In genomic region chrX:130098202-130098552, GRCh38 we compare ENCODE assay signal across 12 cellular contexts. TPM values are rescaled to one million over a fixed set of nuclear protein-coding genes. Genes with fewer than 3 reads are reported as not detected.
DNase-seq lines count a peak whose midpoint lies in the region; ATAC-seq, FAIRE-seq and TF ChIP-seq lines count a peak whose summit lies in the region.
"Had no signal": no experiment of that assay in that cellular context is flagged by ENCODE, and none has a peak within 500 bp of the region (broad histone marks: within the 10 kb centered on the region; RNA-seq: fewer than 3 reads in every experiment).

No MANE protein-coding gene starts in this region.

- TF ChIP-seq POLR2A in HepG2 (IDR thresholded peaks at IDR 0.05; ENCODE audit: insufficient read depth in 1 of 2, low read depth in 2 of 2, low read length in 2 of 2) (no peak), right lobe of liver (IDR thresholded peaks at IDR 0.05) (no peak), vagina (IDR thresholded peaks at IDR 0.05) (no peak)

- ATAC-seq in HepG2 (peak; percentile 39; the same call in 2 of the 3 replicates), right lobe of liver (no peak), GM19328 (IDR thresholded peaks at IDR 0.05; ENCODE audit: unreplicated experiment) (no peak), GM19452 (IDR thresholded peaks at IDR 0.05; ENCODE audit: unreplicated experiment) (no peak)

- no peaks in the 10 kb centered on the region for H3K27me3 Mint-ChIP-seq in activated naive CD8-positive, alpha-beta T cell
- H3K27me3 Mint-ChIP-seq in Caco-2 (ENCODE audit: insufficient read depth, unreplicated experiment): no peaks in the 10 kb centered on the region

- H3K27me3 ChIP-seq in HepG2 (ENCODE audit: control insufficient read depth in 1 of 2, insufficient read depth in 2 of 2, low read length in 2 of 2): no peaks in the 10 kb centered on the region
- H3K27me3 ChIP-seq in right lobe of liver: no peaks in the 10 kb centered on the region
- no peaks in the 10 kb centered on the region for H3K27me3 ChIP-seq in mucosa of rectum (ENCODE audit: control insufficient read depth in 2 of 2, insufficient read depth in 2 of 2, low read length in 2 of 2)
- no peaks in the 10 kb centered on the region for H3K27me3 ChIP-seq in vagina
- H3K27me3 ChIP-seq in Caco-2 (replicated peaks; ENCODE audit: control insufficient read depth, insufficient read depth, low read length): no peaks in the 10 kb centered on the region

- CTCF ChIA-PET in HepG2 (lab: Yijun Ruan, JAX; ENCODE audit: low intra/inter-chr PET ratio, low total read pairs) (no interaction called here), Caco-2 (lab: Charles Lee) (interaction anchor here (1.0 kb wide), 1 partner anchor 18 kb away, joined by 3 read pairs; no protein-coding TSS in a partner anchor)

- no peaks in the 10 kb centered on the region for H3K79me2 ChIP-seq in HepG2 (ENCODE audit: insufficient read depth, low read length)

- H3K4me1 Mint-ChIP-seq in activated naive CD8-positive, alpha-beta T cell (ENCODE audit: low read depth): peaks cover 59% of the 10 kb centered on the region
- peaks cover 12% of the 10 kb centered on the region for H3K4me1 Mint-ChIP-seq in Caco-2 (ENCODE audit: low read depth, unreplicated experiment)

- 0 out of 2 replicates have a peak overlapping the region, but pooled peaks have one; percentile 14 for H3K9ac ChIP-seq in HepG2 (ENCODE audit: insufficient read depth, low read depth, low read length)
- H3K9ac ChIP-seq in mucosa of rectum (ENCODE audit: low read depth in 1 of 2, low read length in 2 of 2): peak overlapping the region; percentile 24 to 48
- H3K9ac ChIP-seq: SK-N-SH had no signal

- no peak for TF ChIP-seq CTCF in HepG2 (CRISPR knock-in tag; IDR thresholded peaks at IDR 0.05)
- TF ChIP-seq CTCF in right lobe of liver (IDR thresholded peaks at IDR 0.05): no peak
- no peak for TF ChIP-seq CTCF in vagina (IDR thresholded peaks at IDR 0.05)
- no peak for TF ChIP-seq CTCF in Caco-2 (IDR thresholded peaks at IDR 0.05; ENCODE audit: insufficient read depth in 1 of 2, low read depth in 1 of 2, low read length in 1 of 2, severe bottlenecking in 1 of 2, unreplicated experiment in 1 of 2)

- peak overlapping the region; percentile 53 for H3K4me3 Mint-ChIP-seq in activated naive CD8-positive, alpha-beta T cell
- no peak overlapping the region for H3K4me3 Mint-ChIP-seq in Caco-2 (ENCODE audit: unreplicated experiment)

- POLR2A ChIA-PET in HepG2 (lab: Yijun Ruan, JAX) (interaction anchor here (0.9 to 1.1 kb wide), 2 partner anchors 11 to 21 kb away, joined by 3 to 6 read pairs; no protein-coding TSS in a partner anchor), Caco-2 (lab: Charles Lee) (no interaction called here)

- DNase-seq in HepG2 (ENCODE audit: low spot score) (no peak), right lobe of liver (no peak), vagina (ENCODE audit: extremely low spot score in 2 of 2) (no peak), Caco-2 (no peak)
- DNase-seq: C1 segment of cervical spinal cord, foreskin fibroblast, MM.1S had no signal

- no peaks in the 10 kb centered on the region for H3K9me3 Mint-ChIP-seq in activated naive CD8-positive, alpha-beta T cell (ENCODE audit: low read depth)
- no peaks in the 10 kb centered on the region for H3K9me3 Mint-ChIP-seq in Caco-2 (ENCODE audit: unreplicated experiment)

- H3K9me3 ChIP-seq in HepG2 (ENCODE audit: low read length): no peaks in the 10 kb centered on the region
- H3K9me3 ChIP-seq in right lobe of liver: no peaks in the 10 kb centered on the region
- H3K9me3 ChIP-seq in mucosa of rectum (ENCODE audit: control insufficient read depth in 2 of 2, low read length in 2 of 2): no peaks in the 10 kb centered on the region
- H3K9me3 ChIP-seq in vagina: no peaks in the 10 kb centered on the region
- H3K9me3 ChIP-seq in Caco-2: no peaks in the 10 kb centered on the region
- H3K9me3 ChIP-seq: SK-N-SH had no signal

- H3K36me3 ChIP-seq in HepG2 (replicated peaks in 1 of 2; ENCODE audit: control insufficient read depth in 1 of 2, insufficient read depth in 2 of 2, low read length in 2 of 2) (no peaks in the 10 kb centered on the region), right lobe of liver (no peaks in the 10 kb centered on the region), mucosa of rectum (ENCODE audit: control insufficient read depth in 2 of 2, insufficient read depth in 2 of 2, low read length in 2 of 2) (no peaks in the 10 kb centered on the region), vagina (no peaks in the 10 kb centered on the region), Caco-2 (ENCODE audit: control insufficient read depth, insufficient read depth, low read length) (no peaks in the 10 kb centered on the region)

- H3K4me1 ChIP-seq in HepG2 (ENCODE audit: insufficient read depth, low read length): peaks cover 39% of the 10 kb centered on the region
- no peaks in the 10 kb centered on the region for H3K4me1 ChIP-seq in right lobe of liver
- peaks cover 32 to 54% of the 10 kb centered on the region in 2 donors for H3K4me1 ChIP-seq in mucosa of rectum (ENCODE audit: control insufficient read depth in 2 of 2, insufficient read depth in 2 of 2, low read length in 2 of 2)
- H3K4me1 ChIP-seq in vagina: peaks cover 35% of the 10 kb centered on the region
- H3K4me1 ChIP-seq in Caco-2: peaks cover 13% of the 10 kb centered on the region

- H3K27ac ChIP-seq in HepG2 (ENCODE audit: extremely low read length, insufficient read depth, low read length) (no peak overlapping the region), right lobe of liver (no peak overlapping the region), mucosa of rectum (ENCODE audit: low read depth in 2 of 2, low read length in 2 of 2) (peak overlapping the region; percentile 76 to 80), vagina (peak overlapping the region; percentile 48)

- no peak for TF ChIP-seq EP300 in HepG2 (IDR thresholded peaks at IDR 0.05; ENCODE audit: low read depth in 2 of 2, low read length in 2 of 2)
- TF ChIP-seq EP300 in HepG2 (CRISPR knock-in tag; IDR thresholded peaks at IDR 0.05; ENCODE audit: borderline replicate concordance): no peak

- no peaks in the 10 kb centered on the region for H4K20me1 ChIP-seq in HepG2 (ENCODE audit: insufficient read depth, low read length)

- H3K27ac Mint-ChIP-seq in activated naive CD8-positive, alpha-beta T cell: peak overlapping the region; percentile 83
- H3K27ac Mint-ChIP-seq in Caco-2 (ENCODE audit: unreplicated experiment): no peak overlapping the region

- in situ Hi-C loops in HepG2 (cut with HindIII; ENCODE audit: extremely low pct_ligation_motif_present, low pct_unique_long_range_greater_than_20kb): no loop called here

- intact Hi-C loops in HepG2 (cut with micrococcal nuclease; ENCODE audit: unreplicated experiment): no loop called here
- intact Hi-C loops in right lobe of liver (cut with DNase I): no loop called here
- intact Hi-C loops in vagina (cut with DNase I): no loop called here
- intact Hi-C loops in Caco-2 (cut with micrococcal nuclease; ENCODE audit: unreplicated experiment): no loop called here

- BruUV-seq in HepG2 (replicated peaks; lab: Mats Ljungman, UMichigan): no TSS peak
- BruUV-seq in Caco-2 (replicated peaks; lab: Mats Ljungman, UMichigan): no TSS peak

- TF ChIP-seq RAD21 in HepG2 (CRISPR knock-in tag; IDR thresholded peaks at IDR 0.05): no peak

- H3K4me3 ChIP-seq in HepG2 (replicated peaks in 1 of 3; ENCODE audit: insufficient read depth in 1 of 3, low read depth in 2 of 3, low read length in 3 of 3) (peak overlapping the region; percentile 31 to 50 (median 34); a peak in 4 of 6 replicates), right lobe of liver (no peak overlapping the region), mucosa of rectum (ENCODE audit: low read length in 2 of 2) (no peak overlapping the region), vagina (no peak overlapping the region), Caco-2 (ENCODE audit: low read depth, low read length) (no peak overlapping the region)

- WGBS in HepG2 (ENCODE audit: low lambda C conversion rate): no CpG with 5 or more reads among the region's 5 CpGs
- 71% methylated on average over 5 of the region's 5 CpGs for WGBS in right lobe of liver (ENCODE audit: insufficient coverage, low coverage, low lambda C conversion rate, missing lambda C conversion rate)

- peak overlapping the region; percentile 76 for H3K4me2 ChIP-seq in HepG2 (ENCODE audit: low read depth, low read length)
- H3K4me2 ChIP-seq: SK-N-SH had no signal

- FAIRE-seq in HepG2 (lab: Jason Lieb, UNC): no peak

- no peak overlapping the region for H2AFZ ChIP-seq in HepG2 (ENCODE audit: low read length)

- H3K36me3 Mint-ChIP-seq in activated naive CD8-positive, alpha-beta T cell: no peaks in the 10 kb centered on the region
- H3K36me3 Mint-ChIP-seq in Caco-2 (ENCODE audit: insufficient read depth, unreplicated experiment): peaks cover 22% of the 10 kb centered on the region

TF ChIP-seq in HepG2, 621 proteins besides CTCF, POLR2A, EP300 and RAD21 (continues in another document):
- TF ChIP-seq ZNF782 (CRISPR knock-in tag; IDR thresholded peaks at IDR 0.05; ENCODE audit: borderline replicate concordance): no peak

RNA-seq across cellular contexts. Expression of gene ELF4, which starts 12.1 kb away (rescaled TPM):
- 1.3 and 1.5 TPM in 2 replicates for total RNA-seq in HepG2 (2016; rRNA removed; fragmentation: Illumina TruSeq; extraction: Trizol)
- 0.35 and 1.0 TPM in 2 replicates for total RNA-seq in HepG2 (2016; cell fraction: cytosol; rRNA removed; fragmentation: Illumina TruSeq; extraction: Trizol; ENCODE audit: low read depth)
- total RNA-seq in HepG2 (2016; cell fraction: insoluble cytoplasmic fraction; rRNA removed; fragmentation: Illumina TruSeq; extraction: Trizol): 1.3 and 1.4 TPM in 2 replicates
- 1.5 and 2.0 TPM in 2 replicates for total RNA-seq in HepG2 (2016; cell fraction: membrane; rRNA removed; fragmentation: Illumina TruSeq; extraction: Trizol)
- 1.0 and 1.5 TPM in 2 replicates for total RNA-seq in HepG2 (2016; cell fraction: nucleus; rRNA removed; fragmentation: Illumina TruSeq; extraction: Trizol)
- polyA plus RNA-seq in HepG2 (2011; rRNA removed): 2.6 and 3.2 TPM in 2 replicates
- 2.6 and 2.7 TPM in 2 replicates for polyA plus RNA-seq in HepG2 (2011; cell fraction: cytosol; rRNA removed)
- polyA plus RNA-seq in HepG2 (2011; cell fraction: nucleus; rRNA removed): 2.5 and 2.8 TPM in 2 replicates
- polyA plus RNA-seq in HepG2 (2012): 3.9 and 4.2 TPM in 2 replicates
- polyA plus RNA-seq in HepG2 (2016; cell fraction: cytosol; fragmentation: Illumina TruSeq; extraction: Trizol; ENCODE audit: low read depth): 0.44 and 0.53 TPM in 2 replicates
- polyA plus RNA-seq in HepG2 (2016; cell fraction: insoluble cytoplasmic fraction; fragmentation: Illumina TruSeq; extraction: Trizol; ENCODE audit: low read depth): 1.6 and 1.9 TPM in 2 replicates
- polyA plus RNA-seq in HepG2 (2016; cell fraction: membrane; fragmentation: Illumina TruSeq; extraction: Trizol; ENCODE audit: low read depth): 1.7 and 2.0 TPM in 2 replicates
- polyA plus RNA-seq in HepG2 (2016; cell fraction: nucleus; fragmentation: Illumina TruSeq; extraction: Trizol; ENCODE audit: insufficient read depth, low read depth): 1.9 and 2.0 TPM in 2 replicates
- polyA minus RNA-seq in HepG2 (2011; rRNA and poly(A)+ RNA removed; ENCODE audit: low replicate concordance): 10.0 and 60.2 TPM in 2 replicates
- polyA minus RNA-seq in HepG2 (2011; cell fraction: cytosol; rRNA and poly(A)+ RNA removed): 3.6 and 4.7 TPM in 2 replicates
- 1.4 and 1.6 TPM in 2 replicates for polyA minus RNA-seq in HepG2 (2011; cell fraction: nucleus; rRNA and poly(A)+ RNA removed)
- 1 to 10 TPM in 5 of 6 experiments, under 1 TPM in 1; 0.80 to 2.8 (median 1.6) TPM for total RNA-seq in right lobe of liver
- total RNA-seq in vagina: 14.7 TPM
- 24.3 and 25.3 TPM in 2 replicates for total RNA-seq in Caco-2 (2022)

Comparison
In these comparisons a context has a peak if more than half of its experiments do, and no peak if none do; other contexts are left out.
1. H3K4me3 ChIP-seq: peak in HepG2 (3 of 3); none in right lobe of liver (0 of 3), mucosa of rectum (0 of 2), vagina (0 of 2) and Caco-2 (single experiment).
2. H3K27ac ChIP-seq: peak in mucosa of rectum (2 of 2) and vagina (single experiment); none in HepG2 (single experiment) and right lobe of liver (0 of 3).